ENCODE assay signal across 9 cellular contexts in genomic region chr3:158106773-158107461, GRCh38. TPM values are rescaled to one million over a fixed set of nuclear protein-coding genes. Genes with fewer than 3 reads are reported as not detected.
A peak's percentile ranks its signal among the peaks of the same experiment; 100 is the strongest.
DNase-seq lines count a peak whose midpoint lies in the region; ATAC-seq and TF ChIP-seq lines count a peak whose summit lies in the region.
"Had no signal": no experiment of that assay in that cellular context is flagged by ENCODE, and none has a peak within 500 bp of the region (broad histone marks: within the 10 kb centered on the region; RNA-seq: fewer than 3 reads in every experiment).

No MANE protein-coding gene starts in this region.

- no peak for TF ChIP-seq POLR2A in erythroblast (IDR thresholded peaks at IDR 0.05; ENCODE audit: low read length)

- H3K4me1 ChIP-seq in BE2C, result peaks cover 7% of the 10 kb centered on the region; the same call in 1 of the 2 replicates

- H3K36me3 ChIP-seq in BE2C, result peaks cover 19% of the 10 kb centered on the region

- TF ChIP-seq CTCF in BE2C (IDR thresholded peaks at IDR 0.05; ENCODE audit: low read depth, low read length) (no peak), GM12865 (IDR thresholded peaks at IDR 0.05; ENCODE audit: insufficient read depth, low read depth, low read length, missing control alignments) (no peak)

- peaks cover 5% of the 10 kb centered on the region for H3K9me3 Mint-ChIP-seq in stimulated activated memory B cell treated with anti-CD40 and anti-IgM and Interleukin-4, amounts not matched to agents 10 μg/mL and 1 μg/mL and 100 μg/mL, for 72 hours

- H3K4me1 Mint-ChIP-seq in stimulated activated memory B cell treated with anti-CD40 and anti-IgM and Interleukin-4, amounts not matched to agents 10 μg/mL and 1 μg/mL and 100 μg/mL, for 72 hours, result peaks cover 51% of the 10 kb centered on the region

- peaks cover 64% of the 10 kb centered on the region for H3K27me3 Mint-ChIP-seq in stimulated activated memory B cell treated with anti-CD40 and anti-IgM and Interleukin-4, amounts not matched to agents 10 μg/mL and 1 μg/mL and 100 μg/mL, for 72 hours

- H3K36me3 Mint-ChIP-seq in stimulated activated memory B cell treated with anti-CD40 and anti-IgM and Interleukin-4, amounts not matched to agents 10 μg/mL and 1 μg/mL and 100 μg/mL, for 72 hours, result peaks cover 8% of the 10 kb centered on the region

- H3K27ac Mint-ChIP-seq in stimulated activated memory B cell treated with anti-CD40 and anti-IgM and Interleukin-4, amounts not matched to agents 10 μg/mL and 1 μg/mL and 100 μg/mL, for 72 hours, result peak overlapping the region; percentile 63

- no peaks in the 10 kb centered on the region; the same call in 1 of the 2 replicates for H3K9me3 ChIP-seq in BE2C

- H3K4me3 Mint-ChIP-seq in stimulated activated memory B cell treated with anti-CD40 and anti-IgM and Interleukin-4, amounts not matched to agents 10 μg/mL and 1 μg/mL and 100 μg/mL, for 72 hours, result peak overlapping the region; percentile 36

- no peak for ATAC-seq in stimulated activated memory B cell treated with anti-CD40 and anti-IgM and Interleukin-4, amounts not matched to agents 10 μg/mL and 1 μg/mL and 100 μg/mL, for 72 hours
- no peak for ATAC-seq in HG02763 (IDR thresholded peaks at IDR 0.05; ENCODE audit: unreplicated experiment)
- no peak for ATAC-seq in HG03460 (IDR thresholded peaks at IDR 0.05; ENCODE audit: unreplicated experiment)

- DNase-seq in BE2C, result peak; percentile 71
- DNase-seq in GM12865 (ENCODE audit: low read depth), result no peak
- peak; percentile 34 for DNase-seq in RPMI7951 (ENCODE audit: low read depth)
- peak; percentile 57 to 68 for DNase-seq in erythroblast (lab: John Stamatoyannopoulos, UW)
- no peak for DNase-seq in stimulated activated CD4-positive, alpha-beta T cell treated with anti-CD3 and anti-CD28 coated beads, Interleukin-12 subunit alpha, Interleukin-12 subunit beta, amount 100 ng/mL, for 4 hours

- H3K27me3 ChIP-seq in BE2C, result no peaks in the 10 kb centered on the region

- H3K4me3 ChIP-seq in BE2C (ENCODE audit: low read depth, low read length) (peak overlapping the region; percentile 85), GM12865 (ENCODE audit: low read depth, low read length) (peak overlapping the region; percentile 53; the same call in 1 of the 2 replicates)

RNA-seq across cellular contexts. Expression of gene SHOX2, which starts 0.7 kb away (rescaled TPM):
- polyA plus RNA-seq in BE2C (2012; ENCODE audit: insufficient read depth, insufficient read length, low read depth), result 60.4 TPM
- 10.1 and 10.7 TPM in 2 replicates for total RNA-seq in RPMI7951 (2014; rRNA removed; shearing (Covaris generic))
- total RNA-seq: fibroblast of villous mesenchyme had no signal

RNA-seq across cellular contexts. Expression of gene RSRC1, which starts 3.0 kb away (rescaled TPM):
- polyA plus RNA-seq in BE2C (2012; ENCODE audit: insufficient read depth, insufficient read length, low read depth), result 46.9 TPM
- total RNA-seq in RPMI7951 (2014; rRNA removed; shearing (Covaris generic)), result 65.3 and 83.5 TPM in 2 replicates

Comparison
In these comparisons a context has a peak if more than half of its experiments do, and no peak if none do; other contexts are left out.
1. DNase-seq: peak in BE2C (single experiment), RPMI7951 (single experiment) and erythroblast (2 of 2); none in GM12865 (single experiment) and stimulated activated CD4-positive, alpha-beta T cell treated with anti-CD3 and anti-CD28 coated beads, Interleukin-12 subunit alpha, Interleukin-12 subunit beta, amount 100 ng/mL, for 4 hours (single experiment).